ENCODE assay signal across 10 cellular contexts in the genomic region with DNA sequence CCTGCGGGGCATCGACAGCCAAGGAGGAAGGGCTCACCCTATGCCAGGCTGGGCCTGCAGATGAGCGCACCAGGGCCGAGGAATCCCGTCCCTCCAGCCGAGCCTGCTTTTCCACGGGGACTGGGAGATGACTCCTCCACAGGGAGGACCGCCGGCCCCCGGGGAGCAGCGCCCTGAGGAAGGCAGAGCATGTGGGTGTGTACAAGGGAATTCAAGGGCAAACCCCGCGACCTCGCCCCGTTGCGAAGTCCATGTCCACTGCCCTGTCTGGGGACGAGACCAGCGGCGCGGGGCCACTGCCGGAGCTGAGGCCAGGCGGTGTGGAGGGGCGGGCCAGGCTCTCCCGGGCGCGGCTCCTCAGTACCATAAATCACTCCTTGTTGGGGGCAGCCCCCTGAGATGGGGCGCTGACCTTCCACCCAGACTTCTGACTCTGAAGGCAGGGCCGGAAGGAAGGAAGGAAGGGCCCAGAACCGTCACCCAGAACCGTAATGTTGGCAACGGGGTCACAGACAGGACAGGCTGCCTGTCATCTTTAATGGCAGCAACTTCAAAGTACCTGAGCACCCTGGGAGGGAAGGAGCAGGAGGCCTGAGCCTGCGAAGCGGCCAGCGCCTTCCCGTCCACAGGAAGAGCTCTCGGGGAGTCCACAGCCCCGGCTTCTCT. TPM values are rescaled to one million over a fixed set of nuclear protein-coding genes. Genes with fewer than 3 reads are reported as not detected.
DNase-seq lines count a peak whose midpoint lies in the region; ATAC-seq and TF ChIP-seq lines count a peak whose summit lies in the region.
"Had no signal": no experiment of that assay in that cellular context is flagged by ENCODE, and none has a peak within 500 bp of the region (broad histone marks: within the 10 kb centered on the region; RNA-seq: fewer than 3 reads in every experiment).

No MANE protein-coding gene starts in this region.

- H3K36me3 ChIP-seq in heart left ventricle (peaks cover 0 to 11% (median 0%) of the 10 kb centered on the region in 9 donors), esophagus squamous epithelium (peaks cover 0 to 35% (median 5%) of the 10 kb centered on the region in 3 donors), vagina (no peaks in the 10 kb centered on the region)
- H3K36me3 ChIP-seq: neural progenitor cell had no signal

- TF ChIP-seq CTCF in heart left ventricle (IDR thresholded peaks at IDR 0.05): no peak
- TF ChIP-seq CTCF in esophagus squamous epithelium (IDR thresholded peaks at IDR 0.05): no peak
- no peak for TF ChIP-seq CTCF in nephron progenitor cell (IDR thresholded peaks at IDR 0.05)
- TF ChIP-seq CTCF in vagina (IDR thresholded peaks at IDR 0.05): no peak

- H3K9me3 ChIP-seq in heart left ventricle (no peaks in the 10 kb centered on the region), esophagus squamous epithelium (no peaks in the 10 kb centered on the region), vagina (no peaks in the 10 kb centered on the region)

- no peaks in the 10 kb centered on the region for H3K9me3 Mint-ChIP-seq in nephron progenitor cell
- H3K9me3 Mint-ChIP-seq: neural progenitor cell had no signal

- TF ChIP-seq POLR2A in heart left ventricle (IDR thresholded peaks at IDR 0.05) (no peak), esophagus squamous epithelium (IDR thresholded peaks at IDR 0.05) (no peak), vagina (IDR thresholded peaks at IDR 0.05) (no peak)

- peak in 3 of 4 donors; percentile 8 to 33 (median 28) for ATAC-seq in heart left ventricle
- no peak for ATAC-seq in Right ventricle myocardium inferior
- no peak for ATAC-seq in GM19452 (IDR thresholded peaks at IDR 0.05; ENCODE audit: unreplicated experiment)

- H3K4me3 ChIP-seq in heart left ventricle: peak overlapping the region in 5 of 12 donors; percentile 5 to 26 (median 10)
- H3K4me3 ChIP-seq in esophagus squamous epithelium: peak overlapping the region in 3 of 4 donors; percentile 13 to 30 (median 29)
- peak overlapping the region; percentile 18 to 34 for H3K4me3 ChIP-seq in vagina
- H3K4me3 ChIP-seq: neural progenitor cell had no signal

- H3K27me3 ChIP-seq in heart left ventricle (no peaks in the 10 kb centered on the region), esophagus squamous epithelium (no peaks in the 10 kb centered on the region), vagina (no peaks in the 10 kb centered on the region)
- H3K27me3 ChIP-seq: neural progenitor cell had no signal

- DNase-seq in heart left ventricle (no peak), Right ventricle myocardium inferior (ENCODE audit: missing footprints) (no peak), esophagus squamous epithelium (lab: John Stamatoyannopoulos, UW) (no peak), nephron progenitor cell (peak; percentile 75), vagina (ENCODE audit: extremely low spot score in 2 of 2) (no peak)
- no peak for DNase-seq in activated effector memory CD4-positive, alpha-beta T cell treated with anti-CD3 and anti-CD28 coated beads, Interleukin-2, amount 50 U/mL, for 16 hours
- DNase-seq in stimulated activated CD4-positive, alpha-beta T cell treated with anti-CD3 and anti-CD28 coated beads, Interleukin-15, amount 100 ng/mL, for 24 hours: no peak
- DNase-seq: amygdala had no signal

- intact Hi-C loops in heart left ventricle (cut with DNase I): no loop called here
- intact Hi-C loops in Right ventricle myocardium inferior (cut with DNase I): no loop called here
- intact Hi-C loops in esophagus squamous epithelium (cut with DNase I): no loop called here
- intact Hi-C loops in vagina (cut with DNase I): no loop called here

- peak overlapping the region; percentile 86 for H3K27ac Mint-ChIP-seq in nephron progenitor cell
- H3K27ac Mint-ChIP-seq: neural progenitor cell had no signal

- WGBS in heart left ventricle, 4 donors: 70 to 84% (median 74%) methylated on average over 22 to 37 of the region's 37 CpGs
- 26 to 64% methylated on average over 5 to 12 of the region's 37 CpGs for WGBS in esophagus squamous epithelium, 2 donors

- peaks cover 0 to 47% (median 3%) of the 10 kb centered on the region in 12 donors for H3K4me1 ChIP-seq in heart left ventricle
- H3K4me1 ChIP-seq in esophagus squamous epithelium: peaks cover 13 to 50% (median 20%) of the 10 kb centered on the region in 3 donors
- peaks cover 18% of the 10 kb centered on the region for H3K4me1 ChIP-seq in vagina
- H3K4me1 ChIP-seq: neural progenitor cell had no signal

- peaks cover 51% of the 10 kb centered on the region for H3K36me3 Mint-ChIP-seq in nephron progenitor cell (ENCODE audit: low read depth)

- peaks cover 4% of the 10 kb centered on the region for H3K27me3 Mint-ChIP-seq in nephron progenitor cell (ENCODE audit: low read depth, poor library complexity)

- peaks cover 70% of the 10 kb centered on the region for H3K4me1 Mint-ChIP-seq in nephron progenitor cell

- H3K4me3 Mint-ChIP-seq in nephron progenitor cell: peak overlapping the region; percentile 34
- H3K4me3 Mint-ChIP-seq: neural progenitor cell had no signal

- H3K27ac ChIP-seq in heart left ventricle (peak overlapping the region in 4 of 12 donors; percentile 24 to 89 (median 39)), esophagus squamous epithelium (peak overlapping the region; percentile 79 to 87 (median 86)), vagina (peak overlapping the region; percentile 70)
- H3K27ac ChIP-seq: neural progenitor cell had no signal

RNA-seq across cellular contexts. Expression of a gene that starts 52.6 kb away (rescaled TPM):
- total RNA-seq in heart left ventricle: 10 to 100 TPM; 20.2 to 31.5 (median 25.7) TPM
- polyA plus RNA-seq in heart left ventricle: 10 to 100 TPM; 19.3 to 27.6 TPM
- 19.5 TPM for total RNA-seq in Right ventricle myocardium inferior
- 10 to 100 TPM; 16.4 to 39.3 (median 31.3) TPM for total RNA-seq in esophagus squamous epithelium
- 30.2 TPM for total RNA-seq in vagina

Comparison
In these comparisons a context has a peak if more than half of its experiments do, and no peak if none do; other contexts are left out.
1. ATAC-seq: peak in heart left ventricle (3 of 4); none in Right ventricle myocardium inferior (single experiment) and GM19452 (single experiment).